7 cellular contexts compared by ENCODE assay signal in the genomic region with DNA sequence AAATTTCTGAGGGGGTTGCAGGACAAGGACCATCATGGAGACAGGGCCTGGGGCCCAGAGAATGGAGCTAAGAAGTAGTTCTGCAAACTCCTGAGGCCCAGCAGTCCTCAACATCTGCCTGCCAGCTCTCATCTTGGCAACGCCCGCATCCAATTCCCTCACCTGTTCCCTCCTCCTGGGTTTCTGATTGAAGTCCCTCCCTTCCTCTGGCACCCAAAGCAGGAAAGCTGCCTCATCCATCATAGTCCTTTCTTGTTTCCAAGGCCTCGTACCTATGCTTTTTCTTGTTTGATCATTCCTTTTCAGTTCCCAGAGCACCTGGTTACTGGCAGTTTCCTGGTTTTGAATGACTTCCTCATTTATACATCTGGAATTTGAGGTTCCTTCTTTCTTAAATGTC.
"Had no signal": no experiment of that assay in that cellular context is flagged by ENCODE, and none has a peak within 500 bp of the region (broad histone marks: within the 10 kb centered on the region; RNA-seq: fewer than 3 reads in every experiment).

No MANE protein-coding gene starts in this region.

- H3K4me3 ChIP-seq: HAP-1, K562 had no signal

- DNase-seq: GOT3, H7, HFFc6, IMR-90 had no signal

- ATAC-seq: HCT116, K562 had no signal

- H3K27ac Mint-ChIP-seq: HFFc6 had no signal

- H3K36me3 ChIP-seq: HAP-1 had no signal

- H3K4me3 Mint-ChIP-seq: HFFc6 had no signal
